Comparison of ENCODE assay signal across 8 cellular contexts in genomic region chr4:169757575-169758184, GRCh38. TPM values are rescaled to one million over a fixed set of nuclear protein-coding genes. Genes with fewer than 3 reads are reported as not detected.
DNase-seq lines count a peak whose midpoint lies in the region; ATAC-seq and TF ChIP-seq lines count a peak whose summit lies in the region.

Gene HPF1, minus strand, starts transcription at chr4:169757944. Its CDS starts 67 bp downstream, at chr4:169757877.

- peak within 1 kb of the TSS; percentile 90 for H3K4me3 Mint-ChIP-seq in dendritic cell treated with granulocyte-macrophage colony-stimulating factor and Interleukin-4, amounts not matched to agents 40 ng/mL and 50 ng/mL, for 4 days

- H3K4me3 ChIP-seq in left lung = peak within 1 kb of the TSS; percentile 69 to 82

- H3K36me3 ChIP-seq in left lung = peaks cover 0 to 8% of the 10 kb centered on the region in 2 donors

- H3K4me1 ChIP-seq in left lung = peaks cover 9 to 20% of the 10 kb centered on the region in 2 donors

- H3K36me3 Mint-ChIP-seq in dendritic cell treated with granulocyte-macrophage colony-stimulating factor and Interleukin-4, amounts not matched to agents 40 ng/mL and 50 ng/mL, for 4 days (ENCODE audit: low read depth) = peaks cover 16% of the 10 kb centered on the region

- peak within 1 kb of the TSS; percentile 79 for H3K27ac Mint-ChIP-seq in dendritic cell treated with granulocyte-macrophage colony-stimulating factor and Interleukin-4, amounts not matched to agents 40 ng/mL and 50 ng/mL, for 4 days

- ATAC-seq in GM19351 (IDR thresholded peaks at IDR 0.05; ENCODE audit: unreplicated experiment) (peak; percentile 93), HG03521 (IDR thresholded peaks at IDR 0.05; ENCODE audit: unreplicated experiment) (peak; percentile 92), left lung (peak; percentile 98)

- no peaks in the 10 kb centered on the region for H3K27me3 ChIP-seq in left lung

- peak within 1 kb of the TSS in 1 of 2 donors; percentile 76 for H3K27ac ChIP-seq in left lung

- H3K9me3 ChIP-seq in left lung = no peaks in the 10 kb centered on the region

- H3K4me1 Mint-ChIP-seq in dendritic cell treated with granulocyte-macrophage colony-stimulating factor and Interleukin-4, amounts not matched to agents 40 ng/mL and 50 ng/mL, for 4 days (ENCODE audit: low read depth) = peaks cover 30% of the 10 kb centered on the region

- TF ChIP-seq CTCF in left lung (IDR thresholded peaks at IDR 0.05) = peak in 1 of 2 donors; percentile 17

- intact Hi-C loops in dendritic cell treated with granulocyte-macrophage colony-stimulating factor and Interleukin-4, amounts not matched to agents 40 ng/mL and 50 ng/mL, for 4 days (cut with micrococcal nuclease) = loop anchor here (2.0 kb wide), 1 partner anchor 145 kb away; the partner anchor contains the start of gene NEK1
- intact Hi-C loops in left lung (cut with DNase I) = loop anchor here in 1 of 2 donors (10.0 kb wide), 1 partner anchor 143 kb away; the partner anchor contains the start of gene NEK1

- peaks cover 8% of the 10 kb centered on the region for H3K27me3 Mint-ChIP-seq in dendritic cell treated with granulocyte-macrophage colony-stimulating factor and Interleukin-4, amounts not matched to agents 40 ng/mL and 50 ng/mL, for 4 days

- DNase-seq in C1 segment of cervical spinal cord (lab: John Stamatoyannopoulos, UW) (peak; percentile 24 to 87 (median 82)), NCI-H748 (lab: John Stamatoyannopoulos, UW; ENCODE audit: unreplicated experiment) (peak; percentile 93), left lung (peak; percentile 94 to 99)
- peak; percentile 92 for DNase-seq in activated CD4-positive, alpha-beta T cell treated with anti-CD3 and anti-CD28 coated beads, Interleukin-2, amount 50 U/mL, for 4 hours
- DNase-seq in stimulated activated CD4-positive, alpha-beta T cell treated with anti-CD3 and anti-CD28 coated beads, Interleukin-4, amount 100 ng/mL, for 1 hour = peak; percentile 97

- H3K9me3 Mint-ChIP-seq in dendritic cell treated with granulocyte-macrophage colony-stimulating factor and Interleukin-4, amounts not matched to agents 40 ng/mL and 50 ng/mL, for 4 days = no peaks in the 10 kb centered on the region

RNA-seq across cellular contexts. Expression of gene HPF1, which starts in this region (rescaled TPM):
- 10 to 100 TPM; 16.0 to 20.3 TPM for total RNA-seq in left lung
